In genomic region chr16:16021646-16021987, GRCh38 we compare ENCODE assay signal across 11 cellular contexts.
DNase-seq lines count a peak whose midpoint lies in the region; ATAC-seq and TF ChIP-seq lines count a peak whose summit lies in the region.
"Had no signal": no experiment of that assay in that cellular context is flagged by ENCODE, and none has a peak within 500 bp of the region (broad histone marks: within the 10 kb centered on the region; RNA-seq: fewer than 3 reads in every experiment).

No MANE protein-coding gene starts in this region.

- TF ChIP-seq CTCF in heart right ventricle (IDR thresholded peaks at IDR 0.05) (no peak), colonic mucosa (IDR thresholded peaks at IDR 0.05) (no peak), nephron progenitor cell (IDR thresholded peaks at IDR 0.05) (no peak), upper lobe of right lung (IDR thresholded peaks at IDR 0.05) (no peak)

- ATAC-seq in heart right ventricle (no peak), Right ventricle myocardium superior (ENCODE audit: poor library complexity) (no peak), upper lobe of right lung (no peak), HG03457 (IDR thresholded peaks at IDR 0.05; ENCODE audit: unreplicated experiment) (no peak)

- H3K36me3 Mint-ChIP-seq in nephron progenitor cell (ENCODE audit: low read depth) = peaks cover 53% of the 10 kb centered on the region

- H3K9me3 ChIP-seq in heart right ventricle = no peaks in the 10 kb centered on the region
- H3K9me3 ChIP-seq in colonic mucosa = no peaks in the 10 kb centered on the region
- no peaks in the 10 kb centered on the region for H3K9me3 ChIP-seq in upper lobe of right lung

- DNase-seq in heart right ventricle = no peak
- no peak for DNase-seq in Right ventricle myocardium superior
- DNase-seq in colonic mucosa = no peak
- no peak for DNase-seq in nephron progenitor cell
- DNase-seq in upper lobe of right lung = no peak
- DNase-seq in retina = no peak
- DNase-seq in pons (ENCODE audit: low spot score) = no peak
- DNase-seq: activated CD8-positive, alpha-beta memory T cell treated with anti-CD3 and anti-CD28 coated beads, Interleukin-2, amount 50 U/mL, for 48 hours; immature natural killer cell had no signal

- H3K4me3 Mint-ChIP-seq in nephron progenitor cell = no peak overlapping the region
- H3K4me3 Mint-ChIP-seq: immature natural killer cell had no signal

- H3K4me3 ChIP-seq in heart right ventricle = no peak overlapping the region
- no peak overlapping the region for H3K4me3 ChIP-seq in colonic mucosa
- H3K4me3 ChIP-seq in upper lobe of right lung = no peak overlapping the region

- no peaks in the 10 kb centered on the region for H3K27me3 ChIP-seq in heart right ventricle
- H3K27me3 ChIP-seq in colonic mucosa = no peaks in the 10 kb centered on the region
- H3K27me3 ChIP-seq in upper lobe of right lung = no peaks in the 10 kb centered on the region

- H3K4me1 ChIP-seq in heart right ventricle = peaks cover 2 to 38% (median 25%) of the 10 kb centered on the region in 9 donors
- peaks cover 8% of the 10 kb centered on the region for H3K4me1 ChIP-seq in colonic mucosa
- peaks cover 18% of the 10 kb centered on the region for H3K4me1 ChIP-seq in upper lobe of right lung
- H3K4me1 ChIP-seq: parathyroid adenoma had no signal

- H3K9ac ChIP-seq in colonic mucosa (ENCODE audit: low read depth in 2 of 2, low read length in 2 of 2) = no peak overlapping the region
- H3K9ac ChIP-seq: parathyroid adenoma had no signal

- H3K27ac ChIP-seq in heart right ventricle (peak overlapping the region; percentile 46 to 89 (median 78)), colonic mucosa (peak overlapping the region; percentile 36), upper lobe of right lung (peak overlapping the region; percentile 14)
- H3K27ac ChIP-seq: parathyroid adenoma had no signal

- peak overlapping the region; percentile 88 for H3K27ac Mint-ChIP-seq in nephron progenitor cell

- intact Hi-C loops in heart right ventricle (cut with DNase I) (loop anchor here in 5 of 10 donors (5.0 to 10.0 kb wide), 5 partner anchors 36 to 137 kb away; partner anchors contain the start of gene CEP20 (in 3 of the 5)), Right ventricle myocardium superior (cut with DNase I) (no loop called here), colonic mucosa (cut with DNase I) (no loop called here), upper lobe of right lung (cut with DNase I) (no loop called here)

- H3K4me1 Mint-ChIP-seq in nephron progenitor cell = peaks cover 53% of the 10 kb centered on the region

- H3K27me3 Mint-ChIP-seq in nephron progenitor cell (ENCODE audit: low read depth, poor library complexity) = peaks cover 2% of the 10 kb centered on the region

- no peaks in the 10 kb centered on the region for H3K9me3 Mint-ChIP-seq in nephron progenitor cell
- H3K9me3 Mint-ChIP-seq: immature natural killer cell had no signal

- WGBS in heart right ventricle, 2 donors = 56 to 75% methylated on average over 9 of the region's 9 CpGs

- H3K36me3 ChIP-seq in heart right ventricle = peaks cover 0 to 52% (median 8%) of the 10 kb centered on the region in 9 donors
- no peaks in the 10 kb centered on the region for H3K36me3 ChIP-seq in colonic mucosa
- peaks cover 31% of the 10 kb centered on the region for H3K36me3 ChIP-seq in upper lobe of right lung

Comparison
In these comparisons a context has a peak if more than half of its experiments do, and no peak if none do; other contexts are left out.
1. H3K27ac ChIP-seq: peak in every context shown above with its lines; median percentile 78 in heart right ventricle; 36 in colonic mucosa; 14 in upper lobe of right lung.